Comparison of ENCODE assay signal across 11 cellular contexts in the genomic region with DNA sequence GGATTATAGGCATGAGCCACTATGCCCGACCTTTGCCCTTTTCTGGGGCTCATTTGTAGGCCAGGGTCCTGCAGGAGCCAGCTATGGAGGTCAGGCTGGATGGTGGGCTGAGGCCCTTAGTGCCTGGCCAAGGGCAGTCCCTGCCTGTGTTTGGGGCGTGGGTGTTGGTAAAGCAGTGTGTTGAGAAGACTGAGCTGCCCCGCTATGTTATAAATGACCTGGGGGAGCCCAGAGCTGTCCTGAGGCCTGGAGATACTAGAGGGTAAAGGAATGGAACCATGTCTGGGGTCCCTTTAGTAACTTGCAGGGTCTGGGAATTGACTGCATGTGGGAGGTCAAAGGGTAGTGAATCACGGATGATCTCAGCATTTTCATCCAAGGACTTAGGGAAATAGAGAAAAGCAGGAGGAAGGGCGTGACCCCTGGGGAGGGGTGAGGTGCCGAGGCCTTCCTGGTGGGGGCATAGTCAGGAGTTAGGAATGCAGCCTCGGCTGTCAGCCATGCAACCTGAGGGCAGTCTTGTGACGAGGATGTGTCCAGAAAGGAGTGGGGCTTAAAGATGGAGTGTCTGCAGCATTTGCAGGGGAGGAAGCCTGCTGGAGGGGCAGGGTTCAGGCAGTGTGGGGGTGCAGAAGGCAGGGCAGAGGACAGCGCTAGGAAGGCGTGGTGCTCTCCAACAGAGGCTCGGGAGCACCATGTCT. TPM values are rescaled to one million over a fixed set of nuclear protein-coding genes. Genes with fewer than 3 reads are reported as not detected.
A peak's percentile ranks its signal among the peaks of the same experiment; 100 is the strongest.
DNase-seq lines count a peak whose midpoint lies in the region; ATAC-seq and TF ChIP-seq lines count a peak whose summit lies in the region.
"Had no signal": no experiment of that assay in that cellular context is flagged by ENCODE, and none has a peak within 500 bp of the region (broad histone marks: within the 10 kb centered on the region; RNA-seq: fewer than 3 reads in every experiment).

No MANE protein-coding gene starts in this region.

- peak overlapping the region; percentile 74 for H2BK120ac ChIP-seq in IMR-90 (ENCODE audit: low read depth, low read length)

- H3K4me2 ChIP-seq in IMR-90 (ENCODE audit: low read depth, low read length) (no peak overlapping the region), mammary epithelial cell (ENCODE audit: insufficient read depth, low read depth, low read length) (peak overlapping the region; percentile 10)

- TF ChIP-seq POLR2A in IMR-90 (IDR thresholded peaks at IDR 0.05; ENCODE audit: low read depth, low read length) = no peak

- H3K36me3 ChIP-seq in IMR-90 (ENCODE audit: control insufficient read depth, insufficient read depth, low read length) (peaks cover 48% of the 10 kb centered on the region), mammary epithelial cell (ENCODE audit: insufficient read depth, low read length) (peaks cover 18% of the 10 kb centered on the region)

- in situ Hi-C loops in ACHN (cut with HindIII; ENCODE audit: low pct_ligation_motif_present, low pct_unique_long_range_greater_than_20kb, low sequenced_read_pairs) = no loop called here
- in situ Hi-C loops in IMR-90 (cut with MboI; ENCODE audit: low sequenced_read_pairs) = no loop called here
- in situ Hi-C loops in mammary epithelial cell (cut with MboI; ENCODE audit: low sequenced_read_pairs in 2 of 2) = no loop called here

- ATAC-seq in IMR-90 (ENCODE audit: low read depth) (peak; percentile 94), left colon (peak; percentile 86), GM18519 (IDR thresholded peaks at IDR 0.05; ENCODE audit: low FRiP score, unreplicated experiment) (no peak)

- 32% methylated on average over 6 of the region's 11 CpGs; no CpG with 5 or more reads in 1 of the 2 experiments for WGBS in IMR-90 (ENCODE audit: extremely low coverage in 2 of 2, insufficient read length in 1 of 2), 2 experiments
- 36% methylated on average over 9 of the region's 11 CpGs for WGBS in mammary epithelial cell (ENCODE audit: low coverage, missing lambda C conversion rate)

- peak overlapping the region; percentile 72 for H3K4ac ChIP-seq in IMR-90 (ENCODE audit: low read depth, low read length)

- H3K9me1 ChIP-seq in IMR-90 (ENCODE audit: insufficient read depth, low read length) = peaks cover 10% of the 10 kb centered on the region; the same call in 1 of the 2 replicates

- peak overlapping the region; percentile 51 for H2BK5ac ChIP-seq in IMR-90 (ENCODE audit: low read depth, low read length, poor library complexity, severe bottlenecking)

- H4K8ac ChIP-seq in IMR-90 (ENCODE audit: low read depth in 2 of 2, low read length in 2 of 2) = peak overlapping the region in 1 of 2 experiments; percentile 55; a peak in 3 of 4 replicates

- no peak overlapping the region for H3K9ac ChIP-seq in IMR-90 (ENCODE audit: low read depth, low read length)
- H3K9ac ChIP-seq in mammary epithelial cell (ENCODE audit: insufficient read depth, low read length) = no peak overlapping the region

- peak; percentile 94 for DNase-seq in ACHN
- peak; percentile 77 for DNase-seq in IMR-90
- peak; percentile 66 for DNase-seq in mammary epithelial cell
- peak in 1 of 2 donors; percentile 37 for DNase-seq in left colon
- DNase-seq in activated CD4-positive, alpha-beta T cell treated with anti-CD3 and anti-CD28 coated beads for 48 hours = no peak
- DNase-seq in NCI-H1092 treated with DMSO at 0.1 percent for 48 hours (lab: John Stamatoyannopoulos, UW) = no peak
- no peak for DNase-seq in activated CD4-positive, alpha-beta T cell treated with anti-CD3 and anti-CD28 coated beads for 4 hours
- DNase-seq: NCI-H2171; stimulated activated CD8-positive, alpha-beta memory T cell treated with anti-CD3 and anti-CD28 coated beads, Interleukin-4, amount 100 ng/mL, for 48 hours; WERI-Rb-1 had no signal

- no peak overlapping the region for H3K18ac ChIP-seq in IMR-90 (ENCODE audit: low read depth, low read length)

- dilution Hi-C loops in IMR-90 (cut with HindIII; ENCODE audit: low sequenced_read_pairs, unreplicated experiment) (no loop called here), mammary epithelial cell (cut with HindIII; ENCODE audit: low sequenced_read_pairs) (no loop called here)

- POLR2A ChIA-PET in IMR-90 (lab: Charles Lee; ENCODE audit: unreplicated experiment) = interaction anchor here (0.6 kb wide), 1 partner anchor 124 kb away, joined by 3 read pairs; no protein-coding TSS in a partner anchor

- peaks cover 3% of the 10 kb centered on the region for H3K79me2 ChIP-seq in mammary epithelial cell (ENCODE audit: insufficient read depth, low read length)

- H3K4me1 ChIP-seq in IMR-90 (ENCODE audit: control insufficient read depth, insufficient read depth, low read length) (peaks cover 8% of the 10 kb centered on the region), mammary epithelial cell (ENCODE audit: insufficient read depth, low read length) (peaks cover 12% of the 10 kb centered on the region)

- H2AFZ ChIP-seq in IMR-90 (replicated peaks; ENCODE audit: low read length, poor library complexity) (peak overlapping the region; percentile 67), mammary epithelial cell (ENCODE audit: low read depth, low read length) (no peak overlapping the region)

- CTCF ChIA-PET in IMR-90 (lab: Yijun Ruan, JAX) = interaction anchor here (1.0 kb wide), 1 partner anchor 9 kb away, joined by 4 read pairs; no protein-coding TSS in a partner anchor
- CTCF ChIA-PET in mammary epithelial cell (lab: Charles Lee; ENCODE audit: low non-redundant PET) = no interaction called here

- H2AK9ac ChIP-seq in IMR-90 (replicated peaks; ENCODE audit: low read depth, low read length, poor library complexity) = peak overlapping the region; percentile 80

- TF ChIP-seq CTCF in IMR-90 (conservative IDR thresholded peaks at IDR 0.05; ENCODE audit: low read depth, low read length) (no peak), mammary epithelial cell (conservative IDR thresholded peaks at IDR 0.05 in 1 of 2, IDR thresholded peaks at IDR 0.05 in 1 of 2; ENCODE audit: extremely low read depth in 1 of 2, insufficient read depth in 1 of 2, low read depth in 1 of 2, low read length in 2 of 2) (no peak)

- H2AK5ac ChIP-seq in IMR-90 (ENCODE audit: low read depth, low read length) = peak overlapping the region; percentile 42; the same call in 1 of the 2 replicates

- BruUV-seq in IMR-90 (replicated peaks; lab: Mats Ljungman, UMichigan) = no TSS peak
- BruUV-seq in mammary epithelial cell (replicated peaks; lab: Mats Ljungman, UMichigan) = no TSS peak

- no peak overlapping the region for H2BK15ac ChIP-seq in IMR-90 (ENCODE audit: low read depth, low read length)

- H4K91ac ChIP-seq in IMR-90 (ENCODE audit: insufficient read depth, low read depth, low read length) = peak overlapping the region; percentile 76

- H3K23ac ChIP-seq in IMR-90 (ENCODE audit: low read depth, low read length) = no peak overlapping the region

- H3K27ac ChIP-seq in IMR-90 (ENCODE audit: insufficient read depth, low read length) (peak overlapping the region; percentile 16), mammary epithelial cell (ENCODE audit: insufficient read depth, low read depth, low read length) (no peak overlapping the region)
- H3K27ac ChIP-seq: WERI-Rb-1 had no signal

- H3K9me3 ChIP-seq in IMR-90 (ENCODE audit: control insufficient read depth, insufficient read depth, low read length) (no peaks in the 10 kb centered on the region), mammary epithelial cell (replicated peaks; ENCODE audit: insufficient read depth, low read length) (no peaks in the 10 kb centered on the region)

- no peak overlapping the region for H3K56ac ChIP-seq in IMR-90 (ENCODE audit: extremely low read depth, insufficient read depth, low read length)

- peaks cover 17 to 48% of the 10 kb centered on the region in 2 experiments for H3K79me1 ChIP-seq in IMR-90 (ENCODE audit: low read depth in 1 of 2, low read length in 2 of 2)

- no peaks in the 10 kb centered on the region for H3K27me3 ChIP-seq in IMR-90 (ENCODE audit: control insufficient read depth, insufficient read depth, low read length)
- H3K27me3 ChIP-seq in mammary epithelial cell (ENCODE audit: insufficient read depth, low read length) = no peaks in the 10 kb centered on the region

- no peak for TF ChIP-seq RAD21 in IMR-90 (IDR thresholded peaks at IDR 0.05; ENCODE audit: low read length)

- H4K5ac ChIP-seq in IMR-90 (ENCODE audit: low read depth, low read length) = no peak overlapping the region

- H3K4me3 ChIP-seq in IMR-90 (ENCODE audit: insufficient read depth, low read depth, low read length) = no peak overlapping the region
- no peak overlapping the region for H3K4me3 ChIP-seq in mammary epithelial cell (replicated peaks in 1 of 3; ENCODE audit: insufficient read depth in 1 of 3, low read depth in 2 of 3, low read length in 3 of 3)

- peak overlapping the region; percentile 47 for H2BK20ac ChIP-seq in IMR-90 (ENCODE audit: low read depth, low read length)

- intact Hi-C loops in IMR-90 (cut with micrococcal nuclease) (no loop called here), mammary epithelial cell (cut with micrococcal nuclease) (loop anchor here (1.0 kb wide), 1 partner anchor 31 kb away; the partner anchor contains the start of gene TMEM248), left colon (cut with DNase I, micrococcal nuclease) (no loop called here)

- peak overlapping the region; percentile 34; the same call in 1 of the 2 replicates for H3K14ac ChIP-seq in IMR-90 (replicated peaks; ENCODE audit: low read depth, low read length)

- H4K20me1 ChIP-seq in IMR-90 (ENCODE audit: insufficient read depth, low read length) (0 out of 2 replicates have a peak, but pooled peaks cover 8% of the 10 kb centered on the region), mammary epithelial cell (ENCODE audit: insufficient read depth, low read length) (no peaks in the 10 kb centered on the region)

RNA-seq across cellular contexts. Expression of gene TMEM248, which starts 31.5 kb away (rescaled TPM):
- 103 and 117 TPM in 2 replicates for total RNA-seq in IMR-90 (2012; rRNA removed)
- 175 and 195 TPM in 2 replicates for polyA plus RNA-seq in IMR-90 (2012; rRNA removed)
- polyA plus RNA-seq in IMR-90 (2012; cell fraction: cytosol; rRNA removed) = 44.3 and 164 TPM in 2 replicates
- polyA plus RNA-seq in IMR-90 (2012; cell fraction: nucleus; rRNA removed; ENCODE audit: low replicate concordance) = 73.8 and 84.2 TPM in 2 replicates
- 100 to 1,000 TPM in 1 of 2 donors, 10 to 100 TPM in 1; 76.2 to 113 TPM for total RNA-seq in mammary epithelial cell
- 191 TPM for polyA plus RNA-seq in mammary epithelial cell
- 259 TPM for polyA minus RNA-seq in mammary epithelial cell
- 100 to 1,000 TPM; 121 TPM for total RNA-seq in left colon

RNA-seq across cellular contexts. Expression of gene SBDS, which starts 42.9 kb away (rescaled TPM):
- total RNA-seq in IMR-90 (2012; rRNA removed) = 43.0 and 94.2 TPM in 2 replicates
- 63.4 and 65.7 TPM in 2 replicates for polyA plus RNA-seq in IMR-90 (2012; rRNA removed)
- polyA plus RNA-seq in IMR-90 (2012; cell fraction: cytosol; rRNA removed) = 23.9 and 24.9 TPM in 2 replicates
- 8.3 and 34.7 TPM in 2 replicates for polyA plus RNA-seq in IMR-90 (2012; cell fraction: nucleus; rRNA removed; ENCODE audit: low replicate concordance)
- total RNA-seq in mammary epithelial cell = 100 to 1,000 TPM in 1 of 2 donors, 10 to 100 TPM in 1; 92.0 to 140 TPM
- polyA plus RNA-seq in mammary epithelial cell = 64.4 TPM
- polyA minus RNA-seq in mammary epithelial cell = 20.2 TPM
- 100 to 1,000 TPM; 128 to 164 TPM for total RNA-seq in left colon

RNA-seq across cellular contexts. Expression of gene TYW1, which starts 44.1 kb away (rescaled TPM):
- total RNA-seq in IMR-90 (2012; rRNA removed) (23.7 and 27.8 TPM in 2 replicates), mammary epithelial cell (10 to 100 TPM; 13.1 to 13.2 TPM), left colon (10 to 100 TPM; 16.1 to 17.9 TPM)
- polyA plus RNA-seq in IMR-90 (2012; rRNA removed) (9.6 and 10.7 TPM in 2 replicates), mammary epithelial cell (10.3 TPM)
- 3.5 and 5.0 TPM in 2 replicates for polyA plus RNA-seq in IMR-90 (2012; cell fraction: cytosol; rRNA removed)
- 3.3 and 9.4 TPM in 2 replicates for polyA plus RNA-seq in IMR-90 (2012; cell fraction: nucleus; rRNA removed; ENCODE audit: low replicate concordance)
- 28.1 TPM for polyA minus RNA-seq in mammary epithelial cell

Comparison
In these comparisons a context has a peak if more than half of its experiments do, and no peak if none do; other contexts are left out.
1. DNase-seq: peak in ACHN (single experiment), IMR-90 (single experiment) and mammary epithelial cell (single experiment); none in activated CD4-positive, alpha-beta T cell treated with anti-CD3 and anti-CD28 coated beads for 48 hours (single experiment), NCI-H1092 treated with DMSO at 0.1 percent for 48 hours (single experiment) and activated CD4-positive, alpha-beta T cell treated with anti-CD3 and anti-CD28 coated beads for 4 hours (0 of 2).